35 cellular contexts compared by ENCODE assay signal in genomic region chr4:4776934-4777333, GRCh38.
"Had no signal": no experiment of that assay in that cellular context is flagged by ENCODE, and none has a peak within 500 bp of the region (broad histone marks: within the 10 kb centered on the region; RNA-seq: fewer than 3 reads in every experiment).

No MANE protein-coding gene starts in this region.

- H3K9me3 ChIP-seq: adrenal gland, ascending aorta, body of pancreas, breast epithelium had no signal

- H3K4me1 ChIP-seq: adrenal gland, ascending aorta, body of pancreas, breast epithelium had no signal

- ATAC-seq: activated naive CD4-positive, alpha-beta T cell treated with anti-CD3 and anti-CD28 coated beads, Interleukin-2, amount 50 U/mL, for 72 hours; activated naive CD8-positive, alpha-beta T cell treated with anti-CD3 and anti-CD28 coated beads, Interleukin-2, amount 50 U/mL, for 24 hours; activated T-cell treated with anti-CD3 and anti-CD28 coated beads, Interleukin-2, amount 50 U/mL, for 4 hours; activated T-cell treated with anti-CD3 and anti-CD28 coated beads, Interleukin-2, amount 50 U/mL, for 72 hours; activated T-helper 17 cell treated with anti-CD3 and anti-CD28 coated beads, Interleukin-2, amount 50 U/mL, for 72 hours; body of pancreas had no signal

- H3K36me3 ChIP-seq: adrenal gland, ascending aorta, brain microvascular endothelial cell, breast epithelium, cardiac muscle cell had no signal

- H3K27ac ChIP-seq: adrenal gland, ascending aorta, body of pancreas, brain microvascular endothelial cell, breast epithelium had no signal

- H3K4me3 ChIP-seq: adrenal gland, ascending aorta, body of pancreas, breast epithelium, cardiac muscle cell had no signal

- FAIRE-seq: astrocyte, bronchial epithelial cell had no signal

- DNase-seq: activated effector memory CD4-positive, alpha-beta T cell treated with anti-CD3 and anti-CD28 coated beads, Interleukin-2, amount 50 U/mL, for 16 hours; activated effector memory CD4-positive, alpha-beta T cell treated with Interleukin-2 at 50 U/mL for 16 hours; activated gamma-delta T cell; activated gamma-delta T cell treated with Interleukin-2 at 50 U/mL for 16 hours; activated naive CD4-positive, alpha-beta T cell; activated naive CD4-positive, alpha-beta T cell treated with anti-CD3 and anti-CD28 coated beads for 36 hours; activated naive CD4-positive, alpha-beta T cell treated with anti-CD3 and anti-CD28 coated beads, Interleukin-2, amount 10 ng/mL, durations not matched to agents 7 days and 5 days; activated naive CD4-positive, alpha-beta T cell treated with anti-CD3 and anti-CD28 coated beads, Interleukin-2, amount 50 U/mL, for 16 hours; activated naive CD4-positive, alpha-beta T cell treated with Interleukin-2 at 50 U/mL for 16 hours; activated naive CD8-positive, alpha-beta T cell treated with anti-CD3 and anti-CD28 coated beads for 36 hours; activated naive CD8-positive, alpha-beta T cell treated with anti-CD3 and anti-CD28 coated beads, Interleukin-2, amount 10 ng/mL, durations not matched to agents 7 days and 5 days; activated naive CD8-positive, alpha-beta T cell treated with anti-CD3 and anti-CD28 coated beads, Interleukin-2, amount 50 U/mL, for 24 hours; activated T-cell treated with anti-CD3 and anti-CD28 coated beads for 4 hours; activated T-cell treated with anti-CD3 and anti-CD28 coated beads, Interleukin-2, amount 50 U/mL, for 1 hour; activated T-cell treated with anti-CD3 and anti-CD28 coated beads, Interleukin-2, amount 50 U/mL, for 24 hours; activated T-cell treated with anti-CD3 and anti-CD28 coated beads, Interleukin-2, amount 50 U/mL, for 4 hours; activated T-cell treated with anti-CD3 and anti-CD28 coated beads, Interleukin-2, amount 50 U/mL, for 48 hours; activated T-cell treated with anti-CD3 and anti-CD28 coated beads, Interleukin-2, amount 50 U/mL, for 72 hours; adrenal gland; amniotic stem cell; amygdala; anterior cingulate cortex; aorta; body of pancreas; brain microvascular endothelial cell; caudate nucleus; central memory CD4-positive, alpha-beta T cell; cerebellar nuclear complex had no signal

- H3K27me3 ChIP-seq: adrenal gland, ascending aorta, body of pancreas, brain microvascular endothelial cell, breast epithelium, cardiac muscle cell had no signal
